In genomic region chr20:23311932-23312331, GRCh38 we compare ENCODE assay signal across 1 cellular context.
TF ChIP-seq lines count a peak whose summit lies in the region.

No MANE protein-coding gene starts in this region.

TF ChIP-seq in K562, 482 proteins besides CTCF, POLR2A, EP300 and RAD21 (continued from another document and continues in another):
- TF ChIP-seq, protein P1, sequence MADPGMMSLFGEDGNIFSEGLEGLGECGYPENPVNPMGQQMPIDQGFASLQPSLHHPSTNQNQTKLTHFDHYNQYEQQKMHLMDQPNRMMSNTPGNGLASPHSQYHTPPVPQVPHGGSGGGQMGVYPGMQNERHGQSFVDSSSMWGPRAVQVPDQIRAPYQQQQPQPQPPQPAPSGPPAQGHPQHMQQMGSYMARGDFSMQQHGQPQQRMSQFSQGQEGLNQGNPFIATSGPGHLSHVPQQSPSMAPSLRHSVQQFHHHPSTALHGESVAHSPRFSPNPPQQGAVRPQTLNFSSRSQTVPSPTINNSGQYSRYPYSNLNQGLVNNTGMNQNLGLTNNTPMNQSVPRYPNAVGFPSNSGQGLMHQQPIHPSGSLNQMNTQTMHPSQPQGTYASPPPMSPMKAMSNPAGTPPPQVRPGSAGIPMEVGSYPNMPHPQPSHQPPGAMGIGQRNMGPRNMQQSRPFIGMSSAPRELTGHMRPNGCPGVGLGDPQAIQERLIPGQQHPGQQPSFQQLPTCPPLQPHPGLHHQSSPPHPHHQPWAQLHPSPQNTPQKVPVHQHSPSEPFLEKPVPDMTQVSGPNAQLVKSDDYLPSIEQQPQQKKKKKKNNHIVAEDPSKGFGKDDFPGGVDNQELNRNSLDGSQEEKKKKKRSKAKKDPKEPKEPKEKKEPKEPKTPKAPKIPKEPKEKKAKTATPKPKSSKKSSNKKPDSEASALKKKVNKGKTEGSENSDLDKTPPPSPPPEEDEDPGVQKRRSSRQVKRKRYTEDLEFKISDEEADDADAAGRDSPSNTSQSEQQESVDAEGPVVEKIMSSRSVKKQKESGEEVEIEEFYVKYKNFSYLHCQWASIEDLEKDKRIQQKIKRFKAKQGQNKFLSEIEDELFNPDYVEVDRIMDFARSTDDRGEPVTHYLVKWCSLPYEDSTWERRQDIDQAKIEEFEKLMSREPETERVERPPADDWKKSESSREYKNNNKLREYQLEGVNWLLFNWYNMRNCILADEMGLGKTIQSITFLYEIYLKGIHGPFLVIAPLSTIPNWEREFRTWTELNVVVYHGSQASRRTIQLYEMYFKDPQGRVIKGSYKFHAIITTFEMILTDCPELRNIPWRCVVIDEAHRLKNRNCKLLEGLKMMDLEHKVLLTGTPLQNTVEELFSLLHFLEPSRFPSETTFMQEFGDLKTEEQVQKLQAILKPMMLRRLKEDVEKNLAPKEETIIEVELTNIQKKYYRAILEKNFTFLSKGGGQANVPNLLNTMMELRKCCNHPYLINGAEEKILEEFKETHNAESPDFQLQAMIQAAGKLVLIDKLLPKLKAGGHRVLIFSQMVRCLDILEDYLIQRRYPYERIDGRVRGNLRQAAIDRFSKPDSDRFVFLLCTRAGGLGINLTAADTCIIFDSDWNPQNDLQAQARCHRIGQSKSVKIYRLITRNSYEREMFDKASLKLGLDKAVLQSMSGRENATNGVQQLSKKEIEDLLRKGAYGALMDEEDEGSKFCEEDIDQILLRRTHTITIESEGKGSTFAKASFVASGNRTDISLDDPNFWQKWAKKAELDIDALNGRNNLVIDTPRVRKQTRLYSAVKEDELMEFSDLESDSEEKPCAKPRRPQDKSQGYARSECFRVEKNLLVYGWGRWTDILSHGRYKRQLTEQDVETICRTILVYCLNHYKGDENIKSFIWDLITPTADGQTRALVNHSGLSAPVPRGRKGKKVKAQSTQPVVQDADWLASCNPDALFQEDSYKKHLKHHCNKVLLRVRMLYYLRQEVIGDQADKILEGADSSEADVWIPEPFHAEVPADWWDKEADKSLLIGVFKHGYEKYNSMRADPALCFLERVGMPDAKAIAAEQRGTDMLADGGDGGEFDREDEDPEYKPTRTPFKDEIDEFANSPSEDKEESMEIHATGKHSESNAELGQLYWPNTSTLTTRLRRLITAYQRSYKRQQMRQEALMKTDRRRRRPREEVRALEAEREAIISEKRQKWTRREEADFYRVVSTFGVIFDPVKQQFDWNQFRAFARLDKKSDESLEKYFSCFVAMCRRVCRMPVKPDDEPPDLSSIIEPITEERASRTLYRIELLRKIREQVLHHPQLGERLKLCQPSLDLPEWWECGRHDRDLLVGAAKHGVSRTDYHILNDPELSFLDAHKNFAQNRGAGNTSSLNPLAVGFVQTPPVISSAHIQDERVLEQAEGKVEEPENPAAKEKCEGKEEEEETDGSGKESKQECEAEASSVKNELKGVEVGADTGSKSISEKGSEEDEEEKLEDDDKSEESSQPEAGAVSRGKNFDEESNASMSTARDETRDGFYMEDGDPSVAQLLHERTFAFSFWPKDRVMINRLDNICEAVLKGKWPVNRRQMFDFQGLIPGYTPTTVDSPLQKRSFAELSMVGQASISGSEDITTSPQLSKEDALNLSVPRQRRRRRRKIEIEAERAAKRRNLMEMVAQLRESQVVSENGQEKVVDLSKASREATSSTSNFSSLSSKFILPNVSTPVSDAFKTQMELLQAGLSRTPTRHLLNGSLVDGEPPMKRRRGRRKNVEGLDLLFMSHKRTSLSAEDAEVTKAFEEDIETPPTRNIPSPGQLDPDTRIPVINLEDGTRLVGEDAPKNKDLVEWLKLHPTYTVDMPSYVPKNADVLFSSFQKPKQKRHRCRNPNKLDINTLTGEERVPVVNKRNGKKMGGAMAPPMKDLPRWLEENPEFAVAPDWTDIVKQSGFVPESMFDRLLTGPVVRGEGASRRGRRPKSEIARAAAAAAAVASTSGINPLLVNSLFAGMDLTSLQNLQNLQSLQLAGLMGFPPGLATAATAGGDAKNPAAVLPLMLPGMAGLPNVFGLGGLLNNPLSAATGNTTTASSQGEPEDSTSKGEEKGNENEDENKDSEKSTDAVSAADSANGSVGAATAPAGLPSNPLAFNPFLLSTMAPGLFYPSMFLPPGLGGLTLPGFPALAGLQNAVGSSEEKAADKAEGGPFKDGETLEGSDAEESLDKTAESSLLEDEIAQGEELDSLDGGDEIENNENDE (IDR thresholded peaks at IDR 0.05; ENCODE audit: low read depth, low read length): no peak
- no peak for TF ChIP-seq ZNF232 (CRISPR knock-in tag; IDR thresholded peaks at IDR 0.05)
- peak; percentile 58 for TF ChIP-seq POLR2AphosphoS5 (IDR thresholded peaks at IDR 0.05; ENCODE audit: control insufficient read depth, insufficient read depth, low read depth, low read length)
- no peak for TF ChIP-seq RFX7 (CRISPR knock-in tag; IDR thresholded peaks at IDR 0.05)
- no peak for TF ChIP-seq NR3C1 (CRISPR knock-in tag; IDR thresholded peaks at IDR 0.05)
- TF ChIP-seq ZNF274 (IDR thresholded peaks at IDR 0.05; ENCODE audit: borderline replicate concordance, low read depth, low read length): no peak
- TF ChIP-seq U2AF1 (optimal IDR thresholded peaks at IDR 0.05; ENCODE audit: low read depth, low read length): no peak
- TF ChIP-seq MAZ (CRISPR knock-in tag; conservative IDR thresholded peaks at IDR 0.05 in 1 of 2, IDR thresholded peaks at IDR 0.05 in 1 of 2): no peak; a peak in 1 of 4 replicates
- TF ChIP-seq ZFP36 (IDR thresholded peaks at IDR 0.05; ENCODE audit: low read depth, low read length, partially characterized antibody): no peak
- no peak for TF ChIP-seq NFATC3 (IDR thresholded peaks at IDR 0.05)
- no peak for TF ChIP-seq SRSF9 (IDR thresholded peaks at IDR 0.05; ENCODE audit: borderline replicate concordance, low read depth, low read length)
- no peak for TF ChIP-seq NFRKB (IDR thresholded peaks at IDR 0.05; ENCODE audit: low read depth)
- TF ChIP-seq EP400 (IDR thresholded peaks at IDR 0.05): no peak
- TF ChIP-seq SETDB1 (IDR thresholded peaks at IDR 0.05; ENCODE audit: low read length): no peak
- TF ChIP-seq ZNF584 (CRISPR knock-in tag; IDR thresholded peaks at IDR 0.05; ENCODE audit: low read depth): 0 out of 2 replicates have a peak, but pooled peaks have one; percentile 19
- TF ChIP-seq, protein P2, sequence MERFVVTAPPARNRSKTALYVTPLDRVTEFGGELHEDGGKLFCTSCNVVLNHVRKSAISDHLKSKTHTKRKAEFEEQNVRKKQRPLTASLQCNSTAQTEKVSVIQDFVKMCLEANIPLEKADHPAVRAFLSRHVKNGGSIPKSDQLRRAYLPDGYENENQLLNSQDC (CRISPR knock-in tag; IDR thresholded peaks at IDR 0.05): no peak
- no peak for TF ChIP-seq CEBPG (CRISPR knock-in tag; IDR thresholded peaks at IDR 0.05)
- TF ChIP-seq CEBPG (tag; conservative IDR thresholded peaks at IDR 0.05 in 1 of 2, IDR thresholded peaks at IDR 0.05 in 1 of 2): no peak
- TF ChIP-seq CHD1 (IDR thresholded peaks at IDR 0.05; ENCODE audit: low read length): no peak
- TF ChIP-seq JUND (IDR thresholded peaks at IDR 0.05; ENCODE audit: borderline replicate concordance, low read depth, low read length): peak; percentile 55; the same call in 1 of the 2 replicates
- TF ChIP-seq JUND (tag; IDR thresholded peaks at IDR 0.05; ENCODE audit: borderline replicate concordance, low read depth, low read length): peak; percentile 40; the same call in 1 of the 3 replicates
- no peak for TF ChIP-seq ATF1 (CRISPR knock-in tag; IDR thresholded peaks at IDR 0.05)
- no peak; the same call in 1 of the 2 replicates for TF ChIP-seq ATF1 (tag; IDR thresholded peaks at IDR 0.05)
- TF ChIP-seq USF1 (CRISPR knock-in tag; IDR thresholded peaks at IDR 0.05): no peak
- TF ChIP-seq TFE3 (CRISPR knock-in tag; IDR thresholded peaks at IDR 0.05): no peak
- TF ChIP-seq, protein P3, sequence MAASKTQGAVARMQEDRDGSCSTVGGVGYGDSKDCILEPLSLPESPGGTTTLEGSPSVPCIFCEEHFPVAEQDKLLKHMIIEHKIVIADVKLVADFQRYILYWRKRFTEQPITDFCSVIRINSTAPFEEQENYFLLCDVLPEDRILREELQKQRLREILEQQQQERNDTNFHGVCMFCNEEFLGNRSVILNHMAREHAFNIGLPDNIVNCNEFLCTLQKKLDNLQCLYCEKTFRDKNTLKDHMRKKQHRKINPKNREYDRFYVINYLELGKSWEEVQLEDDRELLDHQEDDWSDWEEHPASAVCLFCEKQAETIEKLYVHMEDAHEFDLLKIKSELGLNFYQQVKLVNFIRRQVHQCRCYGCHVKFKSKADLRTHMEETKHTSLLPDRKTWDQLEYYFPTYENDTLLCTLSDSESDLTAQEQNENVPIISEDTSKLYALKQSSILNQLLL (CRISPR knock-in tag; IDR thresholded peaks at IDR 0.05; ENCODE audit: borderline replicate concordance): no peak
- TF ChIP-seq HIVEP1 (CRISPR knock-in tag; IDR thresholded peaks at IDR 0.05): no peak
- TF ChIP-seq XRCC4 (IDR thresholded peaks at IDR 0.05; ENCODE audit: extremely low read depth, insufficient read depth, insufficient read length): no peak
- no peak for TF ChIP-seq ZNF165 (CRISPR knock-in tag; IDR thresholded peaks at IDR 0.05; ENCODE audit: borderline replicate concordance)
- TF ChIP-seq POLR2G (IDR thresholded peaks at IDR 0.05; ENCODE audit: low read depth, low read length): no peak
- TF ChIP-seq, protein P4, sequence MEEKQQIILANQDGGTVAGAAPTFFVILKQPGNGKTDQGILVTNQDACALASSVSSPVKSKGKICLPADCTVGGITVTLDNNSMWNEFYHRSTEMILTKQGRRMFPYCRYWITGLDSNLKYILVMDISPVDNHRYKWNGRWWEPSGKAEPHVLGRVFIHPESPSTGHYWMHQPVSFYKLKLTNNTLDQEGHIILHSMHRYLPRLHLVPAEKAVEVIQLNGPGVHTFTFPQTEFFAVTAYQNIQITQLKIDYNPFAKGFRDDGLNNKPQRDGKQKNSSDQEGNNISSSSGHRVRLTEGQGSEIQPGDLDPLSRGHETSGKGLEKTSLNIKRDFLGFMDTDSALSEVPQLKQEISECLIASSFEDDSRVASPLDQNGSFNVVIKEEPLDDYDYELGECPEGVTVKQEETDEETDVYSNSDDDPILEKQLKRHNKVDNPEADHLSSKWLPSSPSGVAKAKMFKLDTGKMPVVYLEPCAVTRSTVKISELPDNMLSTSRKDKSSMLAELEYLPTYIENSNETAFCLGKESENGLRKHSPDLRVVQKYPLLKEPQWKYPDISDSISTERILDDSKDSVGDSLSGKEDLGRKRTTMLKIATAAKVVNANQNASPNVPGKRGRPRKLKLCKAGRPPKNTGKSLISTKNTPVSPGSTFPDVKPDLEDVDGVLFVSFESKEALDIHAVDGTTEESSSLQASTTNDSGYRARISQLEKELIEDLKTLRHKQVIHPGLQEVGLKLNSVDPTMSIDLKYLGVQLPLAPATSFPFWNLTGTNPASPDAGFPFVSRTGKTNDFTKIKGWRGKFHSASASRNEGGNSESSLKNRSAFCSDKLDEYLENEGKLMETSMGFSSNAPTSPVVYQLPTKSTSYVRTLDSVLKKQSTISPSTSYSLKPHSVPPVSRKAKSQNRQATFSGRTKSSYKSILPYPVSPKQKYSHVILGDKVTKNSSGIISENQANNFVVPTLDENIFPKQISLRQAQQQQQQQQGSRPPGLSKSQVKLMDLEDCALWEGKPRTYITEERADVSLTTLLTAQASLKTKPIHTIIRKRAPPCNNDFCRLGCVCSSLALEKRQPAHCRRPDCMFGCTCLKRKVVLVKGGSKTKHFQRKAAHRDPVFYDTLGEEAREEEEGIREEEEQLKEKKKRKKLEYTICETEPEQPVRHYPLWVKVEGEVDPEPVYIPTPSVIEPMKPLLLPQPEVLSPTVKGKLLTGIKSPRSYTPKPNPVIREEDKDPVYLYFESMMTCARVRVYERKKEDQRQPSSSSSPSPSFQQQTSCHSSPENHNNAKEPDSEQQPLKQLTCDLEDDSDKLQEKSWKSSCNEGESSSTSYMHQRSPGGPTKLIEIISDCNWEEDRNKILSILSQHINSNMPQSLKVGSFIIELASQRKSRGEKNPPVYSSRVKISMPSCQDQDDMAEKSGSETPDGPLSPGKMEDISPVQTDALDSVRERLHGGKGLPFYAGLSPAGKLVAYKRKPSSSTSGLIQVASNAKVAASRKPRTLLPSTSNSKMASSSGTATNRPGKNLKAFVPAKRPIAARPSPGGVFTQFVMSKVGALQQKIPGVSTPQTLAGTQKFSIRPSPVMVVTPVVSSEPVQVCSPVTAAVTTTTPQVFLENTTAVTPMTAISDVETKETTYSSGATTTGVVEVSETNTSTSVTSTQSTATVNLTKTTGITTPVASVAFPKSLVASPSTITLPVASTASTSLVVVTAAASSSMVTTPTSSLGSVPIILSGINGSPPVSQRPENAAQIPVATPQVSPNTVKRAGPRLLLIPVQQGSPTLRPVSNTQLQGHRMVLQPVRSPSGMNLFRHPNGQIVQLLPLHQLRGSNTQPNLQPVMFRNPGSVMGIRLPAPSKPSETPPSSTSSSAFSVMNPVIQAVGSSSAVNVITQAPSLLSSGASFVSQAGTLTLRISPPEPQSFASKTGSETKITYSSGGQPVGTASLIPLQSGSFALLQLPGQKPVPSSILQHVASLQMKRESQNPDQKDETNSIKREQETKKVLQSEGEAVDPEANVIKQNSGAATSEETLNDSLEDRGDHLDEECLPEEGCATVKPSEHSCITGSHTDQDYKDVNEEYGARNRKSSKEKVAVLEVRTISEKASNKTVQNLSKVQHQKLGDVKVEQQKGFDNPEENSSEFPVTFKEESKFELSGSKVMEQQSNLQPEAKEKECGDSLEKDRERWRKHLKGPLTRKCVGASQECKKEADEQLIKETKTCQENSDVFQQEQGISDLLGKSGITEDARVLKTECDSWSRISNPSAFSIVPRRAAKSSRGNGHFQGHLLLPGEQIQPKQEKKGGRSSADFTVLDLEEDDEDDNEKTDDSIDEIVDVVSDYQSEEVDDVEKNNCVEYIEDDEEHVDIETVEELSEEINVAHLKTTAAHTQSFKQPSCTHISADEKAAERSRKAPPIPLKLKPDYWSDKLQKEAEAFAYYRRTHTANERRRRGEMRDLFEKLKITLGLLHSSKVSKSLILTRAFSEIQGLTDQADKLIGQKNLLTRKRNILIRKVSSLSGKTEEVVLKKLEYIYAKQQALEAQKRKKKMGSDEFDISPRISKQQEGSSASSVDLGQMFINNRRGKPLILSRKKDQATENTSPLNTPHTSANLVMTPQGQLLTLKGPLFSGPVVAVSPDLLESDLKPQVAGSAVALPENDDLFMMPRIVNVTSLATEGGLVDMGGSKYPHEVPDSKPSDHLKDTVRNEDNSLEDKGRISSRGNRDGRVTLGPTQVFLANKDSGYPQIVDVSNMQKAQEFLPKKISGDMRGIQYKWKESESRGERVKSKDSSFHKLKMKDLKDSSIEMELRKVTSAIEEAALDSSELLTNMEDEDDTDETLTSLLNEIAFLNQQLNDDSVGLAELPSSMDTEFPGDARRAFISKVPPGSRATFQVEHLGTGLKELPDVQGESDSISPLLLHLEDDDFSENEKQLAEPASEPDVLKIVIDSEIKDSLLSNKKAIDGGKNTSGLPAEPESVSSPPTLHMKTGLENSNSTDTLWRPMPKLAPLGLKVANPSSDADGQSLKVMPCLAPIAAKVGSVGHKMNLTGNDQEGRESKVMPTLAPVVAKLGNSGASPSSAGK (IDR thresholded peaks at IDR 0.05): no peak
